Comparison of ENCODE assay signal across 8 cellular contexts in the genomic region with DNA sequence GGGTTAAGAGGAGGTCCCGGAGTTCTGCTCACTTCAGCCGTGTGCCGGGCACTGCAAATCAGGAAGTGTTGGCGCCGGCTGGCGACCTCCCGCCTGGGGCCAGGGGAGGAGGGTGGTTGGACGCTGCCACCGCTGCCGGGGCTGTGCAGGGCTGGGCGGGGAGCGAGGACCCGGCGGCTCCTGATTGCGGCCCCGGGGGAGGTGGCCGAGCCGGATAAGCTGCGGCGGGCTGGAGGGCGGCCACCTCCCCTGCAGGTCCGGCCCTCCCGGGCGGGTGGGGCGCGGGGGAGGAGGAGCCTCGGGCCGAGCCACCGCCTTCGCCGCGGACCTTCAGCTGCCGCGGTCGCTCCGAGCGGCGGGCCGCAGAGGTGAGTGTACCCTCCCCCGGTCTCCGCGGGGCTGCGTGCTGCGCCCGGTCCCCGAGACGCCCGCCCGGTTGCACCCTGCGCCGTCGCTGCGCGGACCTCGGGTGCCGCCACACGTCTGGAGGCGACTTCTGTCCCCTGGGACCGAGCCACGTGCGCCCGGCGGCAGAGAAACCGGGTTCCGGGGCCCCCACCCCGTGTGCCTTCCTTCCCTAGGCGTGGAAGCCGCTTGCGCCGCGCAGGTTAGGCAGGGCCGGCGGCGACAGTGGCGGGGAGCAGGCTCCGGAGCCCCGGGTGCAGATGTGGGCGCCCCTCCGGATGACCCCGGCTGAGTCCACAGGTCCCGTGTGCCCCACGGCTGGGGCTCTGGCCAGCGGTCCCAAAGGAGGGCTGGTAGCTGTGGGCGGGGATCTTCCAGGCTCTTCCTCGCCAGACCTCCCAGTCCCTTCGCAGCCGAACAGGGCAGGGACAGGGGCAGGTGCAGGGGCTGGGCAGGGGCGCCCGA. TPM values are rescaled to one million over a fixed set of nuclear protein-coding genes. Genes with fewer than 3 reads are reported as not detected.
DNase-seq lines count a peak whose midpoint lies in the region; ATAC-seq, FAIRE-seq and TF ChIP-seq lines count a peak whose summit lies in the region.

A gene with protein sequence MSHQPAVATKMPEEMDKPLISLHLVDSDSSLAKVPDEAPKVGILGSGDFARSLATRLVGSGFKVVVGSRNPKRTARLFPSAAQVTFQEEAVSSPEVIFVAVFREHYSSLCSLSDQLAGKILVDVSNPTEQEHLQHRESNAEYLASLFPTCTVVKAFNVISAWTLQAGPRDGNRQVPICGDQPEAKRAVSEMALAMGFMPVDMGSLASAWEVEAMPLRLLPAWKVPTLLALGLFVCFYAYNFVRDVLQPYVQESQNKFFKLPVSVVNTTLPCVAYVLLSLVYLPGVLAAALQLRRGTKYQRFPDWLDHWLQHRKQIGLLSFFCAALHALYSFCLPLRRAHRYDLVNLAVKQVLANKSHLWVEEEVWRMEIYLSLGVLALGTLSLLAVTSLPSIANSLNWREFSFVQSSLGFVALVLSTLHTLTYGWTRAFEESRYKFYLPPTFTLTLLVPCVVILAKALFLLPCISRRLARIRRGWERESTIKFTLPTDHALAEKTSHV (plus strand): TSS at position 314 of the 870 bp plus-strand sequence. CDS start 7,179 bp downstream, outside the sequence.

- H4K20me1 ChIP-seq in H1 (replicated peaks in 1 of 2; ENCODE audit: control insufficient read depth in 1 of 2, insufficient read depth in 2 of 2, low read length in 2 of 2) = peaks cover 3% of the 10 kb centered on the region in 2 experiments

- H2BK20ac ChIP-seq in H1 (ENCODE audit: low read length) = no peak within 1 kb of the TSS

- POLR2A ChIA-PET in RWPE1 (lab: Yijun Ruan, JAX; ENCODE audit: low non-redundant PET) = no interaction called here
- POLR2A ChIA-PET in H1 (lab: Charles Lee; ENCODE audit: partially characterized antibody) = interaction anchor here (1.0 to 2.0 kb wide), 5 partner anchors 9 to 68 kb away, joined by 3 to 5 read pairs (median 3); no protein-coding TSS in a partner anchor

- peak within 1 kb of the TSS; percentile 33 for H3K56ac ChIP-seq in H1 (replicated peaks; ENCODE audit: insufficient read length, low read depth, low read length)

- H2BK120ac ChIP-seq in H1 (replicated peaks; ENCODE audit: low read depth, low read length) = no peak within 1 kb of the TSS

- H2BK5ac ChIP-seq in H1 (ENCODE audit: low read depth, low read length) = no peak within 1 kb of the TSS; the same call in 1 of the 2 replicates

- TF ChIP-seq EP300 in H1 (IDR thresholded peaks at IDR 0.05; ENCODE audit: borderline replicate concordance in 1 of 2, low read depth in 2 of 2, low read length in 2 of 2) = no peak; a peak in 1 of 3 replicates

- CTCF ChIA-PET in RWPE1 (lab: Yijun Ruan, JAX) = interaction anchor here (0.6 to 1.1 kb wide), 4 partner anchors 15 to 68 kb away, joined by 3 to 4 read pairs (median 3); no protein-coding TSS in a partner anchor
- CTCF ChIA-PET in H1 (lab: Charles Lee; ENCODE audit: partially characterized antibody) = interaction anchor here (0.9 to 3.0 kb wide), 5 partner anchors 10 to 67 kb away, joined by 3 to 20 read pairs (median 3); no protein-coding TSS in a partner anchor

- H3K36me3 ChIP-seq in H1 (ENCODE audit: control insufficient read depth in 2 of 4, insufficient read depth in 4 of 4, low read length in 3 of 4) = no peaks in the 10 kb centered on the region
- H3K36me3 ChIP-seq in thoracic aorta = no peaks in the 10 kb centered on the region

- H3K23ac ChIP-seq in H1 (ENCODE audit: insufficient read length) = no peak within 1 kb of the TSS

- DNase-seq in NCI-H345 (lab: John Stamatoyannopoulos, UW) (peak; percentile 72), NCI-H345 treated with DMSO at 0.1 percent for 48 hours (lab: John Stamatoyannopoulos, UW; ENCODE audit: unreplicated experiment) (no peak), HS-27A (ENCODE audit: low read depth) (peak; percentile 47), RWPE1 (ENCODE audit: low spot score) (peak; percentile 72), H1 (ENCODE audit: low read depth in 1 of 2, low spot score in 2 of 2) (peak; percentile 65 to 84), lung microvascular endothelial cell (ENCODE audit: low read depth in 2 of 2) (peak; percentile 49 to 78), thoracic aorta (ENCODE audit: low spot score) (peak; percentile 26)

- FAIRE-seq in H1 (lab: Jason Lieb, UNC) = no peak

- no peak within 1 kb of the TSS for H3K27ac ChIP-seq in RWPE1
- no peak within 1 kb of the TSS for H3K27ac ChIP-seq in H1 (ENCODE audit: low read depth, low read length)
- H3K27ac ChIP-seq in thoracic aorta = no peak within 1 kb of the TSS

- H3K79me1 ChIP-seq in H1 (ENCODE audit: low read depth, low read length) = no peaks in the 10 kb centered on the region

- peak within 1 kb of the TSS; percentile 61; the same call in 1 of the 2 replicates for H2BK15ac ChIP-seq in H1 (ENCODE audit: low read length)

- TF ChIP-seq CTCF in RWPE1 (conservative IDR thresholded peaks at IDR 0.05; ENCODE audit: low read depth) (no peak), H1 (IDR thresholded peaks at IDR 0.05; ENCODE audit: control extremely low read depth in 1 of 3, insufficient read depth in 1 of 3, low read depth in 1 of 3, low read length in 3 of 3) (no peak; a peak in 1 of 4 replicates), thoracic aorta (IDR thresholded peaks at IDR 0.05) (no peak)

- H2BK12ac ChIP-seq in H1 (ENCODE audit: low read depth, low read length) = 0 out of 2 replicates have a peak within 1 kb of the TSS, but pooled peaks have one; percentile 80

- peak within 1 kb of the TSS; percentile 41 for H3K4ac ChIP-seq in H1 (replicated peaks; ENCODE audit: insufficient read length, low read depth, low read length)

- ATAC-seq in GM21528 (IDR thresholded peaks at IDR 0.05; ENCODE audit: low FRiP score, unreplicated experiment) = peak; percentile 78
- peak; percentile 39 for ATAC-seq in thoracic aorta (ENCODE audit: insufficient number of reproducible peaks, low FRiP score, low read depth)

- 0 out of 4 replicates have a peak, but pooled peaks cover 0 to 2% of the 10 kb centered on the region in 2 experiments for H3K79me2 ChIP-seq in H1 (ENCODE audit: control insufficient read depth in 1 of 2, insufficient read depth in 2 of 2, low read length in 2 of 2)

- H3K4me3 ChIP-seq in H1 (ENCODE audit: extremely low read depth in 1 of 4, insufficient read depth in 2 of 4, low read depth in 3 of 4, low read length in 4 of 4) (peak within 1 kb of the TSS; percentile 59 to 74 (median 62)), thoracic aorta (peak within 1 kb of the TSS; percentile 84)

- peak within 1 kb of the TSS; percentile 90 for H3K18ac ChIP-seq in H1 (ENCODE audit: extremely low read depth, low read length)

- peak in 1 of 2 experiments; percentile 45; a peak in 1 of 3 replicates for TF ChIP-seq POLR2A in H1 (IDR thresholded peaks at IDR 0.05; ENCODE audit: control extremely low read depth in 1 of 2, low read depth in 2 of 2, low read length in 2 of 2)

- H3K9ac ChIP-seq in H1 (replicated peaks in 1 of 4; ENCODE audit: extremely low read depth in 1 of 4, low read depth in 3 of 4, low read length in 3 of 4) = peak within 1 kb of the TSS in 3 of 4 experiments; percentile 13 to 69 (median 21); a peak in 3 of 7 replicates

- H2AFZ ChIP-seq in H1 (ENCODE audit: low read length) = no peak within 1 kb of the TSS; the same call in 1 of the 2 replicates

- H3K23me2 ChIP-seq in H1 (ENCODE audit: low read depth, low read length) = peaks cover 11% of the 10 kb centered on the region; the same call in 1 of the 2 replicates

- no peak within 1 kb of the TSS for H2AK5ac ChIP-seq in H1 (ENCODE audit: low read depth, low read length)

- peak within 1 kb of the TSS; percentile 25 for H4K91ac ChIP-seq in H1 (replicated peaks; ENCODE audit: insufficient read length, low read length)

- no peak within 1 kb of the TSS for H3K14ac ChIP-seq in H1 (ENCODE audit: insufficient read length)

- no peak within 1 kb of the TSS for H4K5ac ChIP-seq in H1 (ENCODE audit: insufficient read length, low read depth, low read length)

- H3K4me1 ChIP-seq in H1 (replicated peaks in 1 of 4; ENCODE audit: control insufficient read depth in 3 of 4, insufficient read depth in 4 of 4, low read length in 3 of 4) (peaks cover 2 to 21% (median 9%) of the 10 kb centered on the region in 4 experiments), thoracic aorta (ENCODE audit: control insufficient read depth in 1 of 2, low read depth in 2 of 2) (peaks cover 12 to 19% of the 10 kb centered on the region in 2 donors)

- H4K8ac ChIP-seq in H1 (ENCODE audit: extremely low read depth, insufficient read depth, low read length) = peak within 1 kb of the TSS; percentile 19

- H3K4me2 ChIP-seq in H1 (ENCODE audit: insufficient read depth in 1 of 2, low read depth in 2 of 2, low read length in 2 of 2) = peak within 1 kb of the TSS; percentile 77 to 83

- TF ChIP-seq RAD21 in H1 (IDR thresholded peaks at IDR 0.05 in 1 of 2, conservative IDR thresholded peaks at IDR 0.05 in 1 of 2; ENCODE audit: low read depth in 2 of 2, low read length in 2 of 2) = no peak

- H3K9me3 ChIP-seq in H1 (ENCODE audit: insufficient read depth in 2 of 2, low read depth in 1 of 2, low read length in 1 of 2) = no peaks in the 10 kb centered on the region
- H3K9me3 ChIP-seq in thoracic aorta = no peaks in the 10 kb centered on the region

- H3K27me3 ChIP-seq in H1 (replicated peaks in 1 of 4; ENCODE audit: control insufficient read depth in 3 of 4, extremely low read depth in 1 of 4, insufficient read depth in 3 of 4, low read length in 3 of 4) (peaks cover 0 to 12% (median 6%) of the 10 kb centered on the region in 4 experiments; a peak in 5 of 7 replicates), thoracic aorta (replicated peaks; ENCODE audit: insufficient read depth) (no peaks in the 10 kb centered on the region)

- WGBS in H1 (ENCODE audit: extremely low coverage in 1 of 2, insufficient coverage in 1 of 2, insufficient read length in 1 of 2, insufficient replicate concordance in 2 of 2, low coverage in 1 of 2, low lambda C conversion rate in 2 of 2, missing lambda C conversion rate in 1 of 2), 2 experiments = 2% methylated on average over 50 of the region's 89 CpGs; no CpG with 5 or more reads in 1 of the 2 experiments

TF ChIP-seq in H1, 55 proteins besides CTCF, POLR2A, EP300 and RAD21 (continues in another document):
- TF ChIP-seq GABPA (IDR thresholded peaks at IDR 0.05; ENCODE audit: borderline replicate concordance, insufficient read depth, low read length) (peak; percentile 37; the same call in 1 of the 2 replicates), SP4 (IDR thresholded peaks at IDR 0.05; ENCODE audit: low read length) (no peak), CREB1 (IDR thresholded peaks at IDR 0.05) (no peak)

RNA-seq across cellular contexts. Expression of the gene that starts here (rescaled TPM):
- total RNA-seq in H1 (2021; fragmentation: NEBNext Ultra II Directional; extraction: Animal tissue kit (Norgen Biotek cat#: 25700)) = 21.7 and 22.2 TPM in 2 replicates
- 27.9 and 40.1 TPM in 2 replicates for polyA plus RNA-seq in H1 (2011; rRNA removed)
- 18.9 TPM for polyA plus RNA-seq in H1 (2011; cell fraction: cytosol; rRNA removed)
- 37.7 TPM for polyA plus RNA-seq in H1 (2011; cell fraction: nucleus; rRNA removed)
- polyA plus RNA-seq in H1 (2012, experiment 1 of 2) = 18.7 to 23.4 TPM (median 21.9 TPM) in 4 replicates
- polyA plus RNA-seq in H1 (2012, experiment 2 of 2) = 19.4 TPM
- polyA plus RNA-seq in H1 (2013, experiment 1 of 2) = 25.2 TPM
- polyA plus RNA-seq in H1 (2013, experiment 2 of 2) = 25.2 TPM
- polyA minus RNA-seq in H1 (2011; rRNA and poly(A)+ RNA removed) = 21.9 and 35.2 TPM in 2 replicates
- 23.3 TPM for polyA minus RNA-seq in H1 (2011; cell fraction: cytosol; rRNA and poly(A)+ RNA removed)
- polyA minus RNA-seq in H1 (2011; cell fraction: nucleus; rRNA and poly(A)+ RNA removed) = 23.5 TPM
- total RNA-seq in lung microvascular endothelial cell (4.6 and 7.2 TPM in 2 replicates), thoracic aorta (10 to 100 TPM; 17.9 to 31.4 TPM)
